In genomic region chr1:32964461-32965250, GRCh38 we compare ENCODE assay signal across 8 cellular contexts. TPM values are rescaled to one million over a fixed set of nuclear protein-coding genes. Genes with fewer than 3 reads are reported as not detected.
DNase-seq lines count a peak whose midpoint lies in the region; ATAC-seq and TF ChIP-seq lines count a peak whose summit lies in the region.

A gene with protein sequence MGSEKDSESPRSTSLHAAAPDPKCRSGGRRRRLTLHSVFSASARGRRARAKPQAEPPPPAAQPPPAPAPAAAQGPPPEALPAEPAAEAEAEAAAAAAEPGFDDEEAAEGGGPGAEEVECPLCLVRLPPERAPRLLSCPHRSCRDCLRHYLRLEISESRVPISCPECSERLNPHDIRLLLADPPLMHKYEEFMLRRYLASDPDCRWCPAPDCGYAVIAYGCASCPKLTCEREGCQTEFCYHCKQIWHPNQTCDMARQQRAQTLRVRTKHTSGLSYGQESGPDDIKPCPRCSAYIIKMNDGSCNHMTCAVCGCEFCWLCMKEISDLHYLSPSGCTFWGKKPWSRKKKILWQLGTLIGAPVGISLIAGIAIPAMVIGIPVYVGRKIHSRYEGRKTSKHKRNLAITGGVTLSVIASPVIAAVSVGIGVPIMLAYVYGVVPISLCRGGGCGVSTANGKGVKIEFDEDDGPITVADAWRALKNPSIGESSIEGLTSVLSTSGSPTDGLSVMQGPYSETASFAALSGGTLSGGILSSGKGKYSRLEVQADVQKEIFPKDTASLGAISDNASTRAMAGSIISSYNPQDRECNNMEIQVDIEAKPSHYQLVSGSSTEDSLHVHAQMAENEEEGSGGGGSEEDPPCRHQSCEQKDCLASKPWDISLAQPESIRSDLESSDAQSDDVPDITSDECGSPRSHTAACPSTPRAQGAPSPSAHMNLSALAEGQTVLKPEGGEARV (minus strand): TSS chr1:32964809. CDS start chr1:32964685, 124 bp downstream.

- peaks cover 40% of the 10 kb centered on the region for H3K4me1 Mint-ChIP-seq in activated naive CD8-positive, alpha-beta T cell (ENCODE audit: low read depth)
- H3K4me1 Mint-ChIP-seq in glutamatergic neuron (ENCODE audit: low read depth, unreplicated experiment) (peaks cover 15% of the 10 kb centered on the region), osteocyte (ENCODE audit: unreplicated experiment) (peaks cover 27% of the 10 kb centered on the region)

- 1% methylated on average over 83 of the region's 83 CpGs for WGBS in thymus

- H3K27me3 ChIP-seq in thymus (ENCODE audit: control insufficient read depth, insufficient read depth) = no peaks in the 10 kb centered on the region

- H3K9me3 ChIP-seq in thymus (ENCODE audit: control insufficient read depth) = no peaks in the 10 kb centered on the region

- no peaks in the 10 kb centered on the region for H3K9me3 Mint-ChIP-seq in activated naive CD8-positive, alpha-beta T cell (ENCODE audit: low read depth)
- H3K9me3 Mint-ChIP-seq in glutamatergic neuron (ENCODE audit: unreplicated experiment) (peaks cover 5% of the 10 kb centered on the region), osteocyte (ENCODE audit: unreplicated experiment) (no peaks in the 10 kb centered on the region)

- H3K36me3 Mint-ChIP-seq in activated naive CD8-positive, alpha-beta T cell = peaks cover 4% of the 10 kb centered on the region
- H3K36me3 Mint-ChIP-seq in glutamatergic neuron (ENCODE audit: unreplicated experiment) (no peaks in the 10 kb centered on the region), osteocyte (ENCODE audit: unreplicated experiment) (no peaks in the 10 kb centered on the region)

- H3K4me3 Mint-ChIP-seq in activated naive CD8-positive, alpha-beta T cell = peak within 1 kb of the TSS; percentile 90
- peak within 1 kb of the TSS; percentile 92 for H3K4me3 Mint-ChIP-seq in glutamatergic neuron (ENCODE audit: unreplicated experiment)
- peak within 1 kb of the TSS; percentile 82 for H3K4me3 Mint-ChIP-seq in osteocyte (ENCODE audit: unreplicated experiment)

- H3K4me1 ChIP-seq in thymus (ENCODE audit: control insufficient read depth, insufficient read depth, low read length) = peaks cover 4% of the 10 kb centered on the region

- ATAC-seq in HG02610 (IDR thresholded peaks at IDR 0.05; ENCODE audit: unreplicated experiment) = peak; percentile 86

- H3K27me3 Mint-ChIP-seq in activated naive CD8-positive, alpha-beta T cell = peaks cover 3% of the 10 kb centered on the region
- H3K27me3 Mint-ChIP-seq in glutamatergic neuron (ENCODE audit: unreplicated experiment) (peaks cover 3% of the 10 kb centered on the region), osteocyte (ENCODE audit: unreplicated experiment) (peaks cover 8% of the 10 kb centered on the region)

- no peaks in the 10 kb centered on the region for H3K36me3 ChIP-seq in thymus (ENCODE audit: control insufficient read depth, insufficient read depth)

- peak within 1 kb of the TSS; percentile 90 for H3K27ac Mint-ChIP-seq in activated naive CD8-positive, alpha-beta T cell
- H3K27ac Mint-ChIP-seq in glutamatergic neuron (ENCODE audit: unreplicated experiment) (peak within 1 kb of the TSS; percentile 55), osteocyte (ENCODE audit: unreplicated experiment) (peak within 1 kb of the TSS; percentile 96)

- DNase-seq in NCI-H1105 (lab: John Stamatoyannopoulos, UW) (peak; percentile 95), SKM-1 treated with dmso at 0.1 percent for 144 hours (lab: John Stamatoyannopoulos, UW; ENCODE audit: unreplicated experiment) (peak; percentile 91), glutamatergic neuron (peak; percentile 97), osteocyte (ENCODE audit: extremely low spot score, unreplicated experiment) (peak; percentile 97)

- H3K4me3 ChIP-seq in GM08714 (ENCODE audit: low read length) = peak within 1 kb of the TSS; percentile 89
- H3K4me3 ChIP-seq in thymus (ENCODE audit: low read length) = peak within 1 kb of the TSS; percentile 78

- peak; percentile 48 for TF ChIP-seq CTCF in glutamatergic neuron (IDR thresholded peaks at IDR 0.05; ENCODE audit: partially characterized antibody, unreplicated experiment)
- no peak for TF ChIP-seq CTCF in osteocyte (IDR thresholded peaks at IDR 0.05)

- peak within 1 kb of the TSS; percentile 89 for H3K27ac ChIP-seq in thymus (ENCODE audit: low read depth)

RNA-seq across cellular contexts. Expression of the gene that starts here (rescaled TPM):
- total RNA-seq in glutamatergic neuron (ENCODE audit: unreplicated experiment) (18.7 TPM), osteocyte (12.6 and 15.3 TPM in 2 replicates)
- 12.7 TPM for polyA plus RNA-seq in thymus

Comparison
In these comparisons a context has a peak if more than half of its experiments do, and no peak if none do; other contexts are left out.
1. Peak in every context shown above with its lines: DNase-seq, ATAC-seq, H3K4me3 ChIP-seq and H3K27ac ChIP-seq.